ENCODE assay signal across 29 cellular contexts in the genomic region with DNA sequence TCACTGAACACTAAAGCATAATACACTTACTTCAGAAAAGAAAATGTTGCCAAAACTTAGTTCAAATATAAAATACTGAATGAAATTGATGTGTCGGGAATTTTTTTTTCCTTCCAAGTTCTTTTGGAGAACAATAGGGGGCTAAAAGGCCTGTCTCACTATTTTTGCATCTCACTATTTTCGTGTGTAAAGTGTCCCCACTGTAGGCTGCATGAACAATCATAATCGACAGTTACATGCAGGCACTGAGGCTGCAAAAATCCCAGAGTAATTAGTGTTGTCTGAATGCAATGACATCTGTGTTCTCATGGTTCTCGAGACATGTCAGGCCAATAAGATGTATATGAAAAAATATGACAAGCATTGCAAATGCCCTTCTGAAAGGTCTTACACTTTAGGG. TPM values are rescaled to one million over a fixed set of nuclear protein-coding genes. Genes with fewer than 3 reads are reported as not detected.
"Had no signal": no experiment of that assay in that cellular context is flagged by ENCODE, and none has a peak within 500 bp of the region (broad histone marks: within the 10 kb centered on the region; RNA-seq: fewer than 3 reads in every experiment).

No MANE protein-coding gene starts in this region.

- H3K4me3 ChIP-seq: smooth muscle cell, thyroid gland, upper lobe of right lung had no signal

- H3K27me3 ChIP-seq: thyroid gland, upper lobe of right lung had no signal

- ATAC-seq: activated CD4-positive, alpha-beta T cell treated with anti-CD3 and anti-CD28 coated beads for 36 hours; activated CD8-positive, alpha-beta memory T cell treated with anti-CD3 and anti-CD28 coated beads, Interleukin-2, amount 10 ng/mL, durations not matched to agents 7 days and 5 days; activated CD8-positive, alpha-beta T cell treated with anti-CD3 and anti-CD28 coated beads, Interleukin-2, amount 10 ng/mL, durations not matched to agents 7 days and 5 days; naive thymus-derived CD8-positive, alpha-beta T cell; sciatic nerve; stimulated activated memory B cell treated with anti-CD40 and anti-IgM and Interleukin-4, amounts not matched to agents 10 μg/mL and 1 μg/mL and 100 μg/mL, for 72 hours; stimulated activated naive CD8-positive, alpha-beta T cell treated with anti-CD3 and anti-CD28 coated beads, Interleukin-15, amount 100 ng/mL, for 72 hours; upper lobe of right lung had no signal

- H3K36me3 ChIP-seq: thyroid gland, upper lobe of right lung had no signal

- DNase-seq: activated B cell treated with CpG ODN at 0.5 μM for 24 hours; activated CD4-positive, alpha-beta T cell treated with anti-CD3 and anti-CD28 coated beads for 36 hours; activated CD8-positive, alpha-beta memory T cell treated with anti-CD3 and anti-CD28 coated beads, Interleukin-2, amount 10 ng/mL, durations not matched to agents 7 days and 5 days; activated CD8-positive, alpha-beta T cell treated with anti-CD3 and anti-CD28 coated beads, Interleukin-2, amount 10 ng/mL, durations not matched to agents 7 days and 5 days; activated naive CD4-positive, alpha-beta T cell; activated naive CD8-positive, alpha-beta T cell treated with anti-CD3 and anti-CD28 coated beads for 36 hours; activated T-cell treated with anti-CD3 and anti-CD28 coated beads, Interleukin-2, amount 50 U/mL, for 48 hours; caudate nucleus; head of caudate nucleus; hypothalamus; immature natural killer cell; naive thymus-derived CD8-positive, alpha-beta T cell; posterior cingulate gyrus; stimulated activated CD4-positive, alpha-beta T cell treated with anti-CD3 and anti-CD28 coated beads, Interleukin-1b, Interleukin-23, amount 100 ng/mL, for 48 hours; stimulated activated CD4-positive, alpha-beta T cell treated with anti-CD3 and anti-CD28 coated beads, Interleukin-4, amount 100 ng/mL, for 4 hours; stimulated activated CD8-positive, alpha-beta memory T cell treated with anti-CD3 and anti-CD28 coated beads, Interleukin-4, amount 100 ng/mL, for 48 hours; stimulated activated naive CD8-positive, alpha-beta T cell treated with anti-CD3 and anti-CD28 coated beads, Interleukin-15, amount 100 ng/mL, for 72 hours; substantia nigra; T-helper 1 cell; thyroid gland; upper lobe of right lung had no signal

- H3K27ac ChIP-seq: thyroid gland, upper lobe of right lung had no signal

- H3K4me1 ChIP-seq: thyroid gland, upper lobe of right lung had no signal

- H3K9me3 ChIP-seq: thyroid gland, upper lobe of right lung had no signal

RNA-seq across cellular contexts. Expression of a gene that starts 11.8 kb away (rescaled TPM):
- total RNA-seq: activated B cell treated with CpG ODN at 0.5 μM for 24 hours; activated CD4-positive, alpha-beta T cell treated with anti-CD3 and anti-CD28 coated beads for 36 hours; activated CD8-positive, alpha-beta memory T cell treated with anti-CD3 and anti-CD28 coated beads, Interleukin-2, amount 10 ng/mL, durations not matched to agents 7 days and 5 days; activated CD8-positive, alpha-beta T cell treated with anti-CD3 and anti-CD28 coated beads, Interleukin-2, amount 10 ng/mL, durations not matched to agents 7 days and 5 days; activated naive CD8-positive, alpha-beta T cell treated with anti-CD3 and anti-CD28 coated beads for 36 hours; activated T-helper 2 cell treated with anti-CD3 and anti-CD28 coated beads, Interferon-gamma antibody, Interleukin-2, Interleukin-4, amounts not matched to agents 10 μg/mL and 5 μg/mL and 100 μg/mL, durations not matched to agents 14 hours and 24 hours and 36 hours; endothelial cell of umbilical vein; fibroblast of lung; kidney epithelial cell; lower leg skin; naive thymus-derived CD8-positive, alpha-beta T cell; upper lobe of right lung had no signal
- polyA plus RNA-seq: endothelial cell of umbilical vein, immature natural killer cell had no signal
